8 cellular contexts compared by ENCODE assay signal in the genomic region with DNA sequence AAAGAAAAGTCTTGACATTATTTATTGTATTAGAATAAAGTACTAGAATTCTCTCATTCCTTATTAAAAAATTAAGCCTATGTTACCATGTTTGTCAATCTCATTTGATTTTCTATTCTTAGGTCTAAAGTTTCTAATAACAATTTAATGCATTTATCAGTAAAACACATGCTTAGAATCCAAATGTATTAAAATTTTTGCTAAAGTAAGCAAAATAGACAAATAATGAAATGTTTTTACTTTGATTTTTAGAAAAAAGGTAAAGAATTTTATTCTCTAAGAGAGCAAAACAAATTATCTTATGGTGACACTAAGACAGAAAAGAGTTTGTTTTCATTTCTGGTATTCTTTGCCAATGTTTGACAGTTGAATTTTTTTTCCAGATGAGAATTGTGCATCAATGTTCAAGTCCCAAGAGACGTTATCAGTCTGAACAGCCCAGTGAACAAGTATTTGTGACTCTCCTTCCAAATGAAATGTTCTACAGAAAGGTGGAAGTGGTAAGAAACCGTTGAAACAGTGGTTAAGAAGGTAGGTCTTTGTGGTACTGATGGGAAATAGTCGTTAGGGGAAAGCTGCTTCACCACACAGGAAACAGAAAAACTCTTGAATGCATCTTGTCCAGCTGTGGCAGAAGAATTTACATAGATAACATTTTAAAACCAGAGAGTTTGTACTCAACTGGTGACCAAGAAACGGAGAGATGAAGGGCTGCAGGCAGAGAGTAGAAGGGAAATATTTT.
DNase-seq lines count a peak whose midpoint lies in the region; ATAC-seq, FAIRE-seq and TF ChIP-seq lines count a peak whose summit lies in the region.

No MANE protein-coding gene starts in this region.

- 9% methylated on average over 4 of the region's 4 CpGs for WGBS in mammary epithelial cell (ENCODE audit: low coverage, missing lambda C conversion rate)

- H3K4me1 Mint-ChIP-seq in CD8-positive, alpha-beta T cell (ENCODE audit: low read depth): peaks cover 27% of the 10 kb centered on the region
- H3K4me1 Mint-ChIP-seq in activated T-helper 1 cell treated with anti-CD3 and anti-CD28 coated beads, Interleukin-12 subunit alpha, Interleukin-12 subunit beta, Interleukin-2, Interleukin-4 antibody, amounts not matched to agents 30 ng/mL and 10 ng/mL and 1 ng/mL, durations not matched to agents 14 hours and 24 hours and 36 hours (ENCODE audit: low read depth): peaks cover 54% of the 10 kb centered on the region
- peaks cover 5% of the 10 kb centered on the region for H3K4me1 Mint-ChIP-seq in chondrocyte (ENCODE audit: low read depth)

- H4K20me1 ChIP-seq in mammary epithelial cell (ENCODE audit: insufficient read depth, low read length): no peaks in the 10 kb centered on the region

- H2AFZ ChIP-seq in mammary epithelial cell (ENCODE audit: low read depth, low read length): no peak overlapping the region

- H3K27ac Mint-ChIP-seq in CD8-positive, alpha-beta T cell: peak overlapping the region; percentile 4
- peak overlapping the region; percentile 83 for H3K27ac Mint-ChIP-seq in activated T-helper 1 cell treated with anti-CD3 and anti-CD28 coated beads, Interleukin-12 subunit alpha, Interleukin-12 subunit beta, Interleukin-2, Interleukin-4 antibody, amounts not matched to agents 30 ng/mL and 10 ng/mL and 1 ng/mL, durations not matched to agents 14 hours and 24 hours and 36 hours
- H3K27ac Mint-ChIP-seq in chondrocyte (ENCODE audit: unreplicated experiment): no peak overlapping the region

- no peak overlapping the region for H3K27ac ChIP-seq in CD8-positive, alpha-beta T cell (ENCODE audit: low read depth, low read length)
- H3K27ac ChIP-seq in RWPE1 (no peak overlapping the region), mammary epithelial cell (ENCODE audit: insufficient read depth, low read depth, low read length) (no peak overlapping the region)

- CTCF ChIA-PET in CD8-positive, alpha-beta T cell (lab: Charles Lee): no interaction called here
- CTCF ChIA-PET in RWPE1 (lab: Yijun Ruan, JAX) (interaction anchor here (0.5 to 1.6 kb wide), 3 partner anchors 157 to 615 kb away, joined by 3 to 4 read pairs (median 4); no protein-coding TSS in a partner anchor), mammary epithelial cell (lab: Charles Lee; ENCODE audit: low non-redundant PET) (no interaction called here)

- POLR2A ChIA-PET in CD8-positive, alpha-beta T cell (lab: Charles Lee): interaction anchor here (0.7 to 1.0 kb wide), 2 partner anchors 131 to 260 kb away, joined by 3 to 4 read pairs; no protein-coding TSS in a partner anchor
- POLR2A ChIA-PET in RWPE1 (lab: Yijun Ruan, JAX; ENCODE audit: low non-redundant PET): no interaction called here

- peaks cover 22% of the 10 kb centered on the region for H3K4me1 ChIP-seq in CD8-positive, alpha-beta T cell (ENCODE audit: insufficient read depth, low read length)
- no peaks in the 10 kb centered on the region for H3K4me1 ChIP-seq in mammary epithelial cell (ENCODE audit: insufficient read depth, low read length)

- ATAC-seq in CD8-positive, alpha-beta T cell: peak; percentile 38
- ATAC-seq in GM19452 (IDR thresholded peaks at IDR 0.05; ENCODE audit: unreplicated experiment) (peak; percentile 99), HG03457 (IDR thresholded peaks at IDR 0.05; ENCODE audit: unreplicated experiment) (peak; percentile 95)

- H3K9me3 Mint-ChIP-seq in CD8-positive, alpha-beta T cell: no peaks in the 10 kb centered on the region
- H3K9me3 Mint-ChIP-seq in activated T-helper 1 cell treated with anti-CD3 and anti-CD28 coated beads, Interleukin-12 subunit alpha, Interleukin-12 subunit beta, Interleukin-2, Interleukin-4 antibody, amounts not matched to agents 30 ng/mL and 10 ng/mL and 1 ng/mL, durations not matched to agents 14 hours and 24 hours and 36 hours: peaks cover 21% of the 10 kb centered on the region
- H3K9me3 Mint-ChIP-seq in chondrocyte (ENCODE audit: low read depth): no peaks in the 10 kb centered on the region

- dilution Hi-C loops in mammary epithelial cell (cut with HindIII; ENCODE audit: low sequenced_read_pairs): no loop called here

- no peak for TF ChIP-seq CTCF in CD8-positive, alpha-beta T cell (IDR thresholded peaks at IDR 0.05)
- TF ChIP-seq CTCF in RWPE1 (conservative IDR thresholded peaks at IDR 0.05; ENCODE audit: low read depth): no peak
- no peak for TF ChIP-seq CTCF in mammary epithelial cell (conservative IDR thresholded peaks at IDR 0.05 in 1 of 2, IDR thresholded peaks at IDR 0.05 in 1 of 2; ENCODE audit: extremely low read depth in 1 of 2, insufficient read depth in 1 of 2, low read depth in 1 of 2, low read length in 2 of 2)
- no peak for TF ChIP-seq CTCF in chondrocyte (IDR thresholded peaks at IDR 0.05)

- in situ Hi-C loops in mammary epithelial cell (cut with MboI; ENCODE audit: low sequenced_read_pairs in 2 of 2): no loop called here

- H3K4me3 ChIP-seq in CD8-positive, alpha-beta T cell (ENCODE audit: low read depth, low read length): peak overlapping the region; percentile 13
- H3K4me3 ChIP-seq in mammary epithelial cell (replicated peaks in 1 of 3; ENCODE audit: insufficient read depth in 1 of 3, low read depth in 2 of 3, low read length in 3 of 3): no peak overlapping the region

- no peaks in the 10 kb centered on the region for H3K36me3 ChIP-seq in CD8-positive, alpha-beta T cell (ENCODE audit: insufficient read depth, low read length)
- no peaks in the 10 kb centered on the region for H3K36me3 ChIP-seq in mammary epithelial cell (ENCODE audit: insufficient read depth, low read length)

- H3K9me3 ChIP-seq in CD8-positive, alpha-beta T cell (ENCODE audit: low read length): no peaks in the 10 kb centered on the region
- H3K9me3 ChIP-seq in mammary epithelial cell (replicated peaks; ENCODE audit: insufficient read depth, low read length): no peaks in the 10 kb centered on the region

- H3K4me3 Mint-ChIP-seq in CD8-positive, alpha-beta T cell: peak overlapping the region; percentile 36
- peak overlapping the region; percentile 35 for H3K4me3 Mint-ChIP-seq in activated T-helper 1 cell treated with anti-CD3 and anti-CD28 coated beads, Interleukin-12 subunit alpha, Interleukin-12 subunit beta, Interleukin-2, Interleukin-4 antibody, amounts not matched to agents 30 ng/mL and 10 ng/mL and 1 ng/mL, durations not matched to agents 14 hours and 24 hours and 36 hours
- H3K4me3 Mint-ChIP-seq in chondrocyte (ENCODE audit: unreplicated experiment): no peak overlapping the region

- H3K4me2 ChIP-seq in mammary epithelial cell (ENCODE audit: insufficient read depth, low read depth, low read length): no peak overlapping the region

- no peaks in the 10 kb centered on the region for H3K79me2 ChIP-seq in mammary epithelial cell (ENCODE audit: insufficient read depth, low read length)

- BruUV-seq in mammary epithelial cell (replicated peaks; lab: Mats Ljungman, UMichigan): no TSS peak

- no peaks in the 10 kb centered on the region for H3K27me3 ChIP-seq in CD8-positive, alpha-beta T cell (ENCODE audit: insufficient read depth, low read length)
- peaks cover 7% of the 10 kb centered on the region for H3K27me3 ChIP-seq in mammary epithelial cell (ENCODE audit: insufficient read depth, low read length)

- intact Hi-C loops in CD8-positive, alpha-beta T cell (cut with DNase I, micrococcal nuclease): loop anchor here in 1 of 2 experiments (5.0 kb wide), 1 partner anchor 46 kb away; no protein-coding TSS in a partner anchor
- intact Hi-C loops in activated T-helper 1 cell treated with anti-CD3 and anti-CD28 coated beads, Interleukin-12 subunit alpha, Interleukin-12 subunit beta, Interleukin-2, Interleukin-4 antibody, amounts not matched to agents 30 ng/mL and 10 ng/mL and 1 ng/mL, durations not matched to agents 14 hours and 24 hours and 36 hours (cut with micrococcal nuclease): loop anchor here (1.0 to 10.0 kb wide), 15 partner anchors 11 to 1111 kb away; partner anchors contain the start of gene NEK7
- intact Hi-C loops in mammary epithelial cell (cut with micrococcal nuclease): no loop called here

- no peak for FAIRE-seq in HTR-8/SVneo (lab: Jason Lieb, UNC)

- DNase-seq in CD8-positive, alpha-beta T cell: no peak
- peak; percentile 66 for DNase-seq in activated T-helper 1 cell treated with anti-CD3 and anti-CD28 coated beads, Interleukin-12 subunit alpha, Interleukin-12 subunit beta, Interleukin-2, Interleukin-4 antibody, amounts not matched to agents 30 ng/mL and 10 ng/mL and 1 ng/mL, durations not matched to agents 14 hours and 24 hours and 36 hours (ENCODE audit: low spot score)
- DNase-seq in RWPE1 (ENCODE audit: low spot score) (no peak), mammary epithelial cell (no peak), HTR-8/SVneo (ENCODE audit: insufficient read length, low spot score) (no peak), chondrocyte (ENCODE audit: low spot score) (no peak)

- H3K9ac ChIP-seq in mammary epithelial cell (ENCODE audit: insufficient read depth, low read length): no peak overlapping the region

- H3K27me3 Mint-ChIP-seq in CD8-positive, alpha-beta T cell (ENCODE audit: low read depth): no peaks in the 10 kb centered on the region
- H3K27me3 Mint-ChIP-seq in activated T-helper 1 cell treated with anti-CD3 and anti-CD28 coated beads, Interleukin-12 subunit alpha, Interleukin-12 subunit beta, Interleukin-2, Interleukin-4 antibody, amounts not matched to agents 30 ng/mL and 10 ng/mL and 1 ng/mL, durations not matched to agents 14 hours and 24 hours and 36 hours (ENCODE audit: insufficient read depth): no peaks in the 10 kb centered on the region
- no peaks in the 10 kb centered on the region for H3K27me3 Mint-ChIP-seq in chondrocyte (ENCODE audit: low read depth)

- no peaks in the 10 kb centered on the region for H3K36me3 Mint-ChIP-seq in CD8-positive, alpha-beta T cell
- H3K36me3 Mint-ChIP-seq in activated T-helper 1 cell treated with anti-CD3 and anti-CD28 coated beads, Interleukin-12 subunit alpha, Interleukin-12 subunit beta, Interleukin-2, Interleukin-4 antibody, amounts not matched to agents 30 ng/mL and 10 ng/mL and 1 ng/mL, durations not matched to agents 14 hours and 24 hours and 36 hours (ENCODE audit: low read depth): peaks cover 16% of the 10 kb centered on the region
- H3K36me3 Mint-ChIP-seq in chondrocyte (ENCODE audit: low read depth): no peaks in the 10 kb centered on the region

Comparison
In these comparisons a context has a peak if more than half of its experiments do, and no peak if none do; other contexts are left out.
1. ATAC-seq: peak in every context shown above with its lines; median percentile 99 in GM19452; 95 in HG03457; 38 in CD8-positive, alpha-beta T cell.